ENCODE assay signal across 1 cellular context in the genomic region with DNA sequence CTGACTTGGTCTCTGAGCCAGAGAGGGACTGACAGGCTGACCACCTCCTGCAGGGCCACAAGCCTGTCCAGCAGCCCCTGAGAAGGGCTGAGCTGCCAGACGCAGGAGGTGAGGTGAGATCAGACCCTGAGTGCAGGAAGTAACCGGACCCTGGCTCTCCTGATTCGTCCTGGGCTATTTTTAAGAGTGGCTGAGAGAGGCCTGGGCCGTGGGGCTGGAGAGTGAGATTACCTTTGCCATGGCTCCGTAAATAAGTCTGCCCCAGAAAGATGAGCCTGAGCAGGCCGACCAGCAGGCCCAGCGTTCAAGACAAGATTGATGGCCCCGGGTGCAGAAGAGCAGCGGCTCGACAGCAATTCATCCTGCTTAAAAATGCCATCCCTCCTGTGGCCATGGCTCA.
TF ChIP-seq lines count a peak whose summit lies in the region.

No MANE protein-coding gene starts in this region.

TF ChIP-seq in K562, 482 proteins besides CTCF, POLR2A, EP300 and RAD21 (continued from another document):
- TF ChIP-seq, protein P1, sequence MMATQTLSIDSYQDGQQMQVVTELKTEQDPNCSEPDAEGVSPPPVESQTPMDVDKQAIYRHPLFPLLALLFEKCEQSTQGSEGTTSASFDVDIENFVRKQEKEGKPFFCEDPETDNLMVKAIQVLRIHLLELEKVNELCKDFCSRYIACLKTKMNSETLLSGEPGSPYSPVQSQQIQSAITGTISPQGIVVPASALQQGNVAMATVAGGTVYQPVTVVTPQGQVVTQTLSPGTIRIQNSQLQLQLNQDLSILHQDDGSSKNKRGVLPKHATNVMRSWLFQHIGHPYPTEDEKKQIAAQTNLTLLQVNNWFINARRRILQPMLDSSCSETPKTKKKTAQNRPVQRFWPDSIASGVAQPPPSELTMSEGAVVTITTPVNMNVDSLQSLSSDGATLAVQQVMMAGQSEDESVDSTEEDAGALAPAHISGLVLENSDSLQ (IDR thresholded peaks at IDR 0.05) = peak; percentile 49; the same call in 1 of the 2 replicates
- TF ChIP-seq SREBF1 (IDR thresholded peaks at IDR 0.05; ENCODE audit: borderline replicate concordance, low read depth, low read length) = no peak
- peak; percentile 64 for TF ChIP-seq CBFA2T3 (IDR thresholded peaks at IDR 0.05)
- TF ChIP-seq, protein P2, sequence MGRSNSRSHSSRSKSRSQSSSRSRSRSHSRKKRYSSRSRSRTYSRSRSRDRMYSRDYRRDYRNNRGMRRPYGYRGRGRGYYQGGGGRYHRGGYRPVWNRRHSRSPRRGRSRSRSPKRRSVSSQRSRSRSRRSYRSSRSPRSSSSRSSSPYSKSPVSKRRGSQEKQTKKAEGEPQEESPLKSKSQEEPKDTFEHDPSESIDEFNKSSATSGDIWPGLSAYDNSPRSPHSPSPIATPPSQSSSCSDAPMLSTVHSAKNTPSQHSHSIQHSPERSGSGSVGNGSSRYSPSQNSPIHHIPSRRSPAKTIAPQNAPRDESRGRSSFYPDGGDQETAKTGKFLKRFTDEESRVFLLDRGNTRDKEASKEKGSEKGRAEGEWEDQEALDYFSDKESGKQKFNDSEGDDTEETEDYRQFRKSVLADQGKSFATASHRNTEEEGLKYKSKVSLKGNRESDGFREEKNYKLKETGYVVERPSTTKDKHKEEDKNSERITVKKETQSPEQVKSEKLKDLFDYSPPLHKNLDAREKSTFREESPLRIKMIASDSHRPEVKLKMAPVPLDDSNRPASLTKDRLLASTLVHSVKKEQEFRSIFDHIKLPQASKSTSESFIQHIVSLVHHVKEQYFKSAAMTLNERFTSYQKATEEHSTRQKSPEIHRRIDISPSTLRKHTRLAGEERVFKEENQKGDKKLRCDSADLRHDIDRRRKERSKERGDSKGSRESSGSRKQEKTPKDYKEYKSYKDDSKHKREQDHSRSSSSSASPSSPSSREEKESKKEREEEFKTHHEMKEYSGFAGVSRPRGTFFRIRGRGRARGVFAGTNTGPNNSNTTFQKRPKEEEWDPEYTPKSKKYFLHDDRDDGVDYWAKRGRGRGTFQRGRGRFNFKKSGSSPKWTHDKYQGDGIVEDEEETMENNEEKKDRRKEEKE (IDR thresholded peaks at IDR 0.05; ENCODE audit: borderline replicate concordance in 1 of 2, control insufficient read depth in 1 of 2, low read depth in 2 of 2, low read length in 1 of 2) = no peak
TF ChIP-seq in K562: peak in this region for 7.
